Comparison of ENCODE assay signal across 22 cellular contexts in genomic region chr1:247417786-247418185, GRCh38. TPM values are rescaled to one million over a fixed set of nuclear protein-coding genes. Genes with fewer than 3 reads are reported as not detected.
DNase-seq lines count a peak whose midpoint lies in the region; ATAC-seq, FAIRE-seq and TF ChIP-seq lines count a peak whose summit lies in the region.
"Had no signal": no experiment of that assay in that cellular context is flagged by ENCODE, and none has a peak within 500 bp of the region (broad histone marks: within the 10 kb centered on the region; RNA-seq: fewer than 3 reads in every experiment).

No MANE protein-coding gene starts in this region.

- H3K27me3 Mint-ChIP-seq in stimulated activated naive B cell treated with anti-CD40 and anti-IgM and Interleukin-4, amounts not matched to agents 10 μg/mL and 1 μg/mL and 100 μg/mL, for 72 hours, result peaks cover 15 to 20% of the 10 kb centered on the region in 2 donors
- H3K27me3 Mint-ChIP-seq: stimulated activated memory B cell treated with anti-CD40 and anti-IgM and Interleukin-4, amounts not matched to agents 10 μg/mL and 1 μg/mL and 100 μg/mL, for 72 hours had no signal

- TF ChIP-seq POLR2A in Peyer's patch (IDR thresholded peaks at IDR 0.05), result no peak

- peaks cover 30 to 35% of the 10 kb centered on the region in 2 donors for H3K4me1 Mint-ChIP-seq in stimulated activated naive B cell treated with anti-CD40 and anti-IgM and Interleukin-4, amounts not matched to agents 10 μg/mL and 1 μg/mL and 100 μg/mL, for 72 hours

- H3K4me1 ChIP-seq in right atrium auricular region, result no peaks in the 10 kb centered on the region
- H3K4me1 ChIP-seq in OCI-LY3 (ENCODE audit: low read length), result peaks cover 40% of the 10 kb centered on the region
- H3K4me1 ChIP-seq in Peyer's patch, result peaks cover 0 to 5% (median 0%) of the 10 kb centered on the region in 4 donors
- H3K4me1 ChIP-seq: gastroesophageal sphincter had no signal

- FAIRE-seq in RCC 7860 (lab: Jason Lieb, UNC), result no peak
- FAIRE-seq: D721Med, G401.6 had no signal

- peaks cover 0 to 4% of the 10 kb centered on the region in 2 donors for H3K9me3 Mint-ChIP-seq in stimulated activated naive B cell treated with anti-CD40 and anti-IgM and Interleukin-4, amounts not matched to agents 10 μg/mL and 1 μg/mL and 100 μg/mL, for 72 hours
- H3K9me3 Mint-ChIP-seq: activated T-helper 2 cell treated with anti-CD3 and anti-CD28 coated beads, Interferon-gamma antibody, Interleukin-2, Interleukin-4, amounts not matched to agents 10 μg/mL and 5 μg/mL and 100 μg/mL, durations not matched to agents 14 hours and 24 hours and 36 hours; stimulated activated memory B cell treated with anti-CD40 and anti-IgM and Interleukin-4, amounts not matched to agents 10 μg/mL and 1 μg/mL and 100 μg/mL, for 72 hours had no signal

- H3K27ac ChIP-seq in right atrium auricular region (no peak overlapping the region), OCI-LY3 (ENCODE audit: low read length) (no peak overlapping the region), Peyer's patch (no peak overlapping the region)
- H3K27ac ChIP-seq: epithelial cell of prostate, gastroesophageal sphincter, ovary, SK-N-MC had no signal

- H3K4me3 Mint-ChIP-seq in stimulated activated naive B cell treated with anti-CD40 and anti-IgM and Interleukin-4, amounts not matched to agents 10 μg/mL and 1 μg/mL and 100 μg/mL, for 72 hours, result no peak overlapping the region
- H3K4me3 Mint-ChIP-seq: stimulated activated memory B cell treated with anti-CD40 and anti-IgM and Interleukin-4, amounts not matched to agents 10 μg/mL and 1 μg/mL and 100 μg/mL, for 72 hours had no signal

- H2AFZ ChIP-seq in OCI-LY3 (ENCODE audit: low read depth, low read length), result no peak overlapping the region

- ATAC-seq in Right ventricle myocardium inferior, result peak; percentile 26
- ATAC-seq in stimulated activated naive B cell treated with anti-CD40 and anti-IgM and Interleukin-4, amounts not matched to agents 10 μg/mL and 1 μg/mL and 100 μg/mL, for 72 hours (replicated peaks), result peak; percentile 29 to 46
- ATAC-seq: gastroesophageal sphincter; stimulated activated memory B cell treated with anti-CD40 and anti-IgM and Interleukin-4, amounts not matched to agents 10 μg/mL and 1 μg/mL and 100 μg/mL, for 72 hours had no signal

- no peaks in the 10 kb centered on the region for H3K79me2 ChIP-seq in OCI-LY3 (ENCODE audit: low read length)

- H3K4me3 ChIP-seq in right atrium auricular region, result no peak overlapping the region
- no peak overlapping the region for H3K4me3 ChIP-seq in OCI-LY3 (ENCODE audit: low read length)
- no peak overlapping the region for H3K4me3 ChIP-seq in Peyer's patch
- H3K4me3 ChIP-seq: gastroesophageal sphincter, ovary, SK-N-MC had no signal

- H3K27ac Mint-ChIP-seq in stimulated activated naive B cell treated with anti-CD40 and anti-IgM and Interleukin-4, amounts not matched to agents 10 μg/mL and 1 μg/mL and 100 μg/mL, for 72 hours, result no peak overlapping the region
- H3K27ac Mint-ChIP-seq: activated T-helper 2 cell treated with anti-CD3 and anti-CD28 coated beads, Interferon-gamma antibody, Interleukin-2, Interleukin-4, amounts not matched to agents 10 μg/mL and 5 μg/mL and 100 μg/mL, durations not matched to agents 14 hours and 24 hours and 36 hours; stimulated activated memory B cell treated with anti-CD40 and anti-IgM and Interleukin-4, amounts not matched to agents 10 μg/mL and 1 μg/mL and 100 μg/mL, for 72 hours had no signal

- no peak overlapping the region for H3K9ac ChIP-seq in OCI-LY3 (ENCODE audit: low read length)

- DNase-seq in Right ventricle myocardium inferior (ENCODE audit: missing footprints), result no peak
- no peak for DNase-seq in right atrium auricular region (ENCODE audit: low spot score)
- DNase-seq in globus pallidus (ENCODE audit: low spot score), result peak; percentile 56
- no peak for DNase-seq in stimulated activated naive B cell treated with anti-CD40 and anti-IgM and Interleukin-4, amounts not matched to agents 10 μg/mL and 1 μg/mL and 100 μg/mL, for 72 hours
- DNase-seq in Peyer's patch, result no peak
- no peak for DNase-seq in RCC 7860 (ENCODE audit: low spot score)
- no peak for DNase-seq in HuH-7 (ENCODE audit: low spot score)
- DNase-seq: activated CD4-positive, alpha-beta T cell treated with anti-CD3 and anti-CD28 coated beads, Interleukin-2, amount 50 U/mL, for 48 hours; NCI-H1417; NCI-H2227 treated with DMSO at 0.1 percent for 48 hours; NK-92 treated with Interleukin-12 subunit alpha and Interleukin-12 subunit beta, amount 100 ng/mL, for 24 hours; ovary; upper lobe of left lung had no signal

- H3K9me3 ChIP-seq in right atrium auricular region, result no peaks in the 10 kb centered on the region
- H3K9me3 ChIP-seq in OCI-LY3 (ENCODE audit: insufficient read depth, low read length), result no peaks in the 10 kb centered on the region
- H3K9me3 ChIP-seq in Peyer's patch, result no peaks in the 10 kb centered on the region
- H3K9me3 ChIP-seq: gastroesophageal sphincter, ovary, upper lobe of left lung had no signal

- no peaks in the 10 kb centered on the region for H4K20me1 ChIP-seq in OCI-LY3 (ENCODE audit: insufficient read depth, low read length)

- H3K27me3 ChIP-seq in right atrium auricular region (no peaks in the 10 kb centered on the region), OCI-LY3 (ENCODE audit: low read depth, low read length) (peaks cover 12% of the 10 kb centered on the region; the same call in 1 of the 2 replicates), Peyer's patch (no peaks in the 10 kb centered on the region)
- H3K27me3 ChIP-seq: gastroesophageal sphincter, ovary, upper lobe of left lung had no signal

- intact Hi-C loops in Right ventricle myocardium inferior (cut with DNase I), result no loop called here

- TF ChIP-seq CTCF in right atrium auricular region (IDR thresholded peaks at IDR 0.05) (no peak), OCI-LY3 (IDR thresholded peaks at IDR 0.05; ENCODE audit: low read depth, low read length) (no peak), Peyer's patch (IDR thresholded peaks at IDR 0.05) (no peak)

- H3K36me3 ChIP-seq in right atrium auricular region (no peaks in the 10 kb centered on the region), OCI-LY3 (replicated peaks; ENCODE audit: low read depth, low read length) (peaks cover 4% of the 10 kb centered on the region), Peyer's patch (no peaks in the 10 kb centered on the region)
- H3K36me3 ChIP-seq: gastroesophageal sphincter, ovary, upper lobe of left lung had no signal

- H3K4me2 ChIP-seq in OCI-LY3 (ENCODE audit: low read length), result peak overlapping the region; percentile 39

- no peaks in the 10 kb centered on the region for H3K36me3 Mint-ChIP-seq in stimulated activated naive B cell treated with anti-CD40 and anti-IgM and Interleukin-4, amounts not matched to agents 10 μg/mL and 1 μg/mL and 100 μg/mL, for 72 hours
- H3K36me3 Mint-ChIP-seq: stimulated activated memory B cell treated with anti-CD40 and anti-IgM and Interleukin-4, amounts not matched to agents 10 μg/mL and 1 μg/mL and 100 μg/mL, for 72 hours had no signal

RNA-seq across cellular contexts. Expression of gene NLRP3, which starts 1.8 kb away (rescaled TPM):
- total RNA-seq in Right ventricle myocardium inferior (1.2 TPM), right atrium auricular region (1 to 10 TPM; 1.0 to 1.3 TPM), Peyer's patch (1 to 10 TPM in 1 of 4 donors, under 1 TPM in 2, not detected in 1; 0.47 to 9.1 (median 0.67) TPM)

RNA-seq across cellular contexts. Expression of gene OR2B11, which starts 40.1 kb away (rescaled TPM):
- total RNA-seq in Right ventricle myocardium inferior (not detected), right atrium auricular region (not detected), Peyer's patch (not detected)
- total RNA-seq: activated T-helper 2 cell treated with anti-CD3 and anti-CD28 coated beads, Interferon-gamma antibody, Interleukin-2, Interleukin-4, amounts not matched to agents 10 μg/mL and 5 μg/mL and 100 μg/mL, durations not matched to agents 14 hours and 24 hours and 36 hours; gastroesophageal sphincter; mucosa of gallbladder; ovary; upper lobe of left lung had no signal
